8 cellular contexts compared by ENCODE assay signal in the genomic region with DNA sequence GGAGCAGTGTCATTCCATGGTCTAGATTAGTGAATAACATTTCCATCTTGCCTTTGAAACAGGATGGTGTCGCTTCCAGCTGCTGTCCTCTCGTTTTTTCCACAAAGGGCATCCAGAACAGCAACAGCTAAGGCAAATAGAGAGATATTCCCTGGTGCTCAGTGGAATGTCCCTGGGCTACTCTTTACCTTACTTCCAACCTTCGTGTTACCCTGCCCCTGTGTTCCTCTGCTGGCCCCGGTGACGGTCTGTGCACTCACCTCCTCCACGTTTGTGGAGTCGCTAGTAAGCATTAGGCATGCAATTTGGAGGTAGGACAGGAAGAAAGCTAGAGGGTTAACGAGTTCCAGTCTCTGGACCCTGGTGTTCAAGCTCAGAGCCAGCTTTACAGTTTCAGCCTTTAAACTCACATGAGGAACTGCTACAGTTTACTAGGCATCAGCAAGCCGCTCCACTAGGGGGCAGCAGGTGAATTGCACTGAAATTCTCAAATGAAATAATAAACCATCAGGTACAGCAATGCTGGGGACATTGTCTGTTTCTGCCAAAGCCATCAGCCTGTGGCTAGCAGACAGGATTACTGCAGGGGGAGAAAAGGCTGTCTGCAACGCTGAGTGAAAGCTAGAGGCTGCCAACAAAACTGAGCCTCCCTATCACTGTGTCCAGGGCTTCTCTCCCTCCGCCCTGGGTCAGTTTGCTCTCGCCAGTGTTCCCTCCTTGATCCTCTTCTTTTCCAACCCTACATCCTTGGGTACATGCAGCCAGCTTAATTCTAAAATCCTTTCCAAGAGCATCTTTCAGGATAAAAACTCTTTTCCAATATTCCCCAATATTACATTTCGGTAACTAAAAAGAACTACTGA. TPM values are rescaled to one million over a fixed set of nuclear protein-coding genes. Genes with fewer than 3 reads are reported as not detected.
DNase-seq lines count a peak whose midpoint lies in the region; ATAC-seq and TF ChIP-seq lines count a peak whose summit lies in the region.

No MANE protein-coding gene starts in this region.

- peaks cover 4% of the 10 kb centered on the region for H3K27me3 Mint-ChIP-seq in nephron (ENCODE audit: low read depth)

- H3K36me3 ChIP-seq in OCI-LY3 (replicated peaks; ENCODE audit: low read depth, low read length), result peaks cover 27% of the 10 kb centered on the region
- peaks cover 7 to 45% (median 34%) of the 10 kb centered on the region in 4 donors for H3K36me3 ChIP-seq in esophagus muscularis mucosa

- H3K4me3 ChIP-seq in OCI-LY3 (ENCODE audit: low read length) (no peak overlapping the region), esophagus muscularis mucosa (no peak overlapping the region)

- peak; percentile 93 for TF ChIP-seq CTCF in OCI-LY3 (IDR thresholded peaks at IDR 0.05; ENCODE audit: low read depth, low read length)
- TF ChIP-seq CTCF in esophagus muscularis mucosa (IDR thresholded peaks at IDR 0.05), result peak; percentile 75 to 91 (median 88)
- TF ChIP-seq CTCF in nephron (IDR thresholded peaks at IDR 0.05; ENCODE audit: unreplicated experiment in 3 of 3), result peak; percentile 87 to 94 (median 88)

- peak; percentile 73 for DNase-seq in AG08395 (ENCODE audit: low spot score)
- DNase-seq in HT-29 (ENCODE audit: low spot score), result peak; percentile 91
- peak; percentile 63 for DNase-seq in activated T-cell treated with anti-CD3 and anti-CD28 coated beads for 24 hours (ENCODE audit: low read depth)
- peak; percentile 95 for DNase-seq in esophagus muscularis mucosa (ENCODE audit: extremely low spot score)
- peak; percentile 82 for DNase-seq in stimulated activated naive CD8-positive, alpha-beta T cell treated with anti-CD3 and anti-CD28 coated beads, Interleukin-15, Interleukin-2, amounts not matched to agents 100 U/mL and 50 U/mL, for 24 hours

- H3K27me3 ChIP-seq in OCI-LY3 (ENCODE audit: low read depth, low read length) (no peaks in the 10 kb centered on the region), esophagus muscularis mucosa (no peaks in the 10 kb centered on the region)

- no peaks in the 10 kb centered on the region for H3K4me1 Mint-ChIP-seq in nephron

- WGBS in esophagus muscularis mucosa, result 57% methylated on average over 13 of the region's 13 CpGs

- no peak overlapping the region for H2AFZ ChIP-seq in OCI-LY3 (ENCODE audit: low read depth, low read length)

- H4K20me1 ChIP-seq in OCI-LY3 (ENCODE audit: insufficient read depth, low read length), result no peaks in the 10 kb centered on the region

- H3K4me1 ChIP-seq in OCI-LY3 (ENCODE audit: low read length) (peaks cover 51% of the 10 kb centered on the region), esophagus muscularis mucosa (peaks cover 0 to 5% (median 0%) of the 10 kb centered on the region in 4 donors)

- intact Hi-C loops in esophagus muscularis mucosa (cut with DNase I), result loop anchor here (2.0 to 5.0 kb wide), 2 partner anchors 166 to 320 kb away; no protein-coding TSS in a partner anchor

- no peak overlapping the region for H3K4me2 ChIP-seq in OCI-LY3 (ENCODE audit: low read length)

- H3K27ac Mint-ChIP-seq in nephron, result peak overlapping the region in 1 of 3 experiments; percentile 26

- no peak for TF ChIP-seq POLR2A in esophagus muscularis mucosa (IDR thresholded peaks at IDR 0.05; ENCODE audit: low read depth)

- no peak overlapping the region for H3K4me3 Mint-ChIP-seq in nephron

- H3K27ac ChIP-seq in OCI-LY3 (ENCODE audit: low read length), result peak overlapping the region; percentile 1; the same call in 1 of the 2 replicates
- H3K27ac ChIP-seq in esophagus muscularis mucosa (replicated peaks in 1 of 4), result no peak overlapping the region

- TF ChIP-seq EP300 in esophagus muscularis mucosa (IDR thresholded peaks at IDR 0.05), result no peak

- H3K9ac ChIP-seq in OCI-LY3 (ENCODE audit: low read length), result no peak overlapping the region

- peaks cover 9% of the 10 kb centered on the region; the same call in 1 of the 2 replicates for H3K79me2 ChIP-seq in OCI-LY3 (ENCODE audit: low read length)

- peak; percentile 42 for ATAC-seq in GM18519 (IDR thresholded peaks at IDR 0.05; ENCODE audit: low FRiP score, unreplicated experiment)
- ATAC-seq in stimulated activated naive CD8-positive, alpha-beta T cell treated with anti-CD3 and anti-CD28 coated beads, Interleukin-15, Interleukin-2, amounts not matched to agents 100 U/mL and 50 U/mL, for 24 hours, result peak; percentile 41

- peaks cover 22% of the 10 kb centered on the region for H3K36me3 Mint-ChIP-seq in nephron (ENCODE audit: low read depth)

- no peaks in the 10 kb centered on the region for H3K9me3 Mint-ChIP-seq in nephron

- H3K9me3 ChIP-seq in OCI-LY3 (ENCODE audit: insufficient read depth, low read length) (no peaks in the 10 kb centered on the region), esophagus muscularis mucosa (no peaks in the 10 kb centered on the region)

RNA-seq across cellular contexts. Expression of a gene that starts 9.0 kb away (rescaled TPM):
- 65.4 and 67.1 TPM in 2 replicates for total RNA-seq in HT-29 (2014; rRNA removed; shearing (Covaris generic))
- total RNA-seq in esophagus muscularis mucosa, result 10 to 100 TPM; 40.5 to 63.3 (median 45.8) TPM

RNA-seq across cellular contexts. Expression of a gene that starts 9.2 kb away (rescaled TPM):
- total RNA-seq in HT-29 (2014; rRNA removed; shearing (Covaris generic)), result 54.8 and 63.4 TPM in 2 replicates
- 10 to 100 TPM; 29.7 to 73.5 (median 57.7) TPM for total RNA-seq in esophagus muscularis mucosa

RNA-seq across cellular contexts. Expression of a gene that starts 29.3 kb away (rescaled TPM):
- 3.4 and 4.2 TPM in 2 replicates for total RNA-seq in HT-29 (2014; rRNA removed; shearing (Covaris generic))
- 10 to 100 TPM in 3 of 4 donors, 1 to 10 TPM in 1; 4.6 to 13.0 (median 11.7) TPM for total RNA-seq in esophagus muscularis mucosa
